Comparison of ENCODE assay signal across 2 cellular contexts in the genomic region with DNA sequence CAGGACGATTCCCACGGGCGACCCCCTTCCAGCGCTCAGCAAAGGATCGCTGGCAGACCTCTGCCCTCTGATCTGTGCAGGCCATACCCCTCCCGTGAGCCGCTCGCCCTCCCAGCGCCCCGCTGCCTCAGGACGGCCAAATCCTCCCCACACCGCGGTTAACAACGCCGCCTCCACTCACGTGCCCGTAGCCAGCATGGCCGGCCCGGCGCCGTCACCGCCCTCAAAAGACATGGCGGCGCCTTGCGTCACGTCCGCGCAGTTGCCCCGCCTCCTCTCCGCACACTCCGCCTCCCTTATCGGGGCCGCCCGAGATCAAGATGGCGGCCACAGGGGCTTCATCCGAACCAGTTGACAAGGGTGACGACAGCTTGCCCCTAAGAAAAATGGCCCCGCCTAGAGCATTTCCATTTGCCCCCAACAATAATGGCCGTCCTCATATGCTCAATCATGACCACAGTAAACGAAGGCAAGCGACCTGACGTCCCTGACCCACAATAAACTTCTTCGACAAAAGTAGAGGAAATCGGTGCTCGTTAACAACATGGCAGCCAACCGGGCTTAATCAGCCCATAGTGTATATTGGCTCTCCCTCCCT.
TF ChIP-seq lines count a peak whose summit lies in the region.

No MANE protein-coding gene starts in this region.

TF ChIP-seq in GM23338, 12 proteins besides CTCF, POLR2A, EP300 and RAD21:
- TF ChIP-seq, protein P1, sequence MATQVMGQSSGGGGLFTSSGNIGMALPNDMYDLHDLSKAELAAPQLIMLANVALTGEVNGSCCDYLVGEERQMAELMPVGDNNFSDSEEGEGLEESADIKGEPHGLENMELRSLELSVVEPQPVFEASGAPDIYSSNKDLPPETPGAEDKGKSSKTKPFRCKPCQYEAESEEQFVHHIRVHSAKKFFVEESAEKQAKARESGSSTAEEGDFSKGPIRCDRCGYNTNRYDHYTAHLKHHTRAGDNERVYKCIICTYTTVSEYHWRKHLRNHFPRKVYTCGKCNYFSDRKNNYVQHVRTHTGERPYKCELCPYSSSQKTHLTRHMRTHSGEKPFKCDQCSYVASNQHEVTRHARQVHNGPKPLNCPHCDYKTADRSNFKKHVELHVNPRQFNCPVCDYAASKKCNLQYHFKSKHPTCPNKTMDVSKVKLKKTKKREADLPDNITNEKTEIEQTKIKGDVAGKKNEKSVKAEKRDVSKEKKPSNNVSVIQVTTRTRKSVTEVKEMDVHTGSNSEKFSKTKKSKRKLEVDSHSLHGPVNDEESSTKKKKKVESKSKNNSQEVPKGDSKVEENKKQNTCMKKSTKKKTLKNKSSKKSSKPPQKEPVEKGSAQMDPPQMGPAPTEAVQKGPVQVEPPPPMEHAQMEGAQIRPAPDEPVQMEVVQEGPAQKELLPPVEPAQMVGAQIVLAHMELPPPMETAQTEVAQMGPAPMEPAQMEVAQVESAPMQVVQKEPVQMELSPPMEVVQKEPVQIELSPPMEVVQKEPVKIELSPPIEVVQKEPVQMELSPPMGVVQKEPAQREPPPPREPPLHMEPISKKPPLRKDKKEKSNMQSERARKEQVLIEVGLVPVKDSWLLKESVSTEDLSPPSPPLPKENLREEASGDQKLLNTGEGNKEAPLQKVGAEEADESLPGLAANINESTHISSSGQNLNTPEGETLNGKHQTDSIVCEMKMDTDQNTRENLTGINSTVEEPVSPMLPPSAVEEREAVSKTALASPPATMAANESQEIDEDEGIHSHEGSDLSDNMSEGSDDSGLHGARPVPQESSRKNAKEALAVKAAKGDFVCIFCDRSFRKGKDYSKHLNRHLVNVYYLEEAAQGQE (IDR thresholded peaks at IDR 0.05; ENCODE audit: unreplicated experiment): no peak
- no peak for TF ChIP-seq NANOG (IDR thresholded peaks at IDR 0.05; ENCODE audit: borderline replicate concordance)
- no peak for TF ChIP-seq EZH2 (IDR thresholded peaks at IDR 0.05; ENCODE audit: low read depth, unreplicated experiment)
- TF ChIP-seq ZNF114 (CRISPR knock-in tag; IDR thresholded peaks at IDR 0.05): no peak
- TF ChIP-seq, protein P2, sequence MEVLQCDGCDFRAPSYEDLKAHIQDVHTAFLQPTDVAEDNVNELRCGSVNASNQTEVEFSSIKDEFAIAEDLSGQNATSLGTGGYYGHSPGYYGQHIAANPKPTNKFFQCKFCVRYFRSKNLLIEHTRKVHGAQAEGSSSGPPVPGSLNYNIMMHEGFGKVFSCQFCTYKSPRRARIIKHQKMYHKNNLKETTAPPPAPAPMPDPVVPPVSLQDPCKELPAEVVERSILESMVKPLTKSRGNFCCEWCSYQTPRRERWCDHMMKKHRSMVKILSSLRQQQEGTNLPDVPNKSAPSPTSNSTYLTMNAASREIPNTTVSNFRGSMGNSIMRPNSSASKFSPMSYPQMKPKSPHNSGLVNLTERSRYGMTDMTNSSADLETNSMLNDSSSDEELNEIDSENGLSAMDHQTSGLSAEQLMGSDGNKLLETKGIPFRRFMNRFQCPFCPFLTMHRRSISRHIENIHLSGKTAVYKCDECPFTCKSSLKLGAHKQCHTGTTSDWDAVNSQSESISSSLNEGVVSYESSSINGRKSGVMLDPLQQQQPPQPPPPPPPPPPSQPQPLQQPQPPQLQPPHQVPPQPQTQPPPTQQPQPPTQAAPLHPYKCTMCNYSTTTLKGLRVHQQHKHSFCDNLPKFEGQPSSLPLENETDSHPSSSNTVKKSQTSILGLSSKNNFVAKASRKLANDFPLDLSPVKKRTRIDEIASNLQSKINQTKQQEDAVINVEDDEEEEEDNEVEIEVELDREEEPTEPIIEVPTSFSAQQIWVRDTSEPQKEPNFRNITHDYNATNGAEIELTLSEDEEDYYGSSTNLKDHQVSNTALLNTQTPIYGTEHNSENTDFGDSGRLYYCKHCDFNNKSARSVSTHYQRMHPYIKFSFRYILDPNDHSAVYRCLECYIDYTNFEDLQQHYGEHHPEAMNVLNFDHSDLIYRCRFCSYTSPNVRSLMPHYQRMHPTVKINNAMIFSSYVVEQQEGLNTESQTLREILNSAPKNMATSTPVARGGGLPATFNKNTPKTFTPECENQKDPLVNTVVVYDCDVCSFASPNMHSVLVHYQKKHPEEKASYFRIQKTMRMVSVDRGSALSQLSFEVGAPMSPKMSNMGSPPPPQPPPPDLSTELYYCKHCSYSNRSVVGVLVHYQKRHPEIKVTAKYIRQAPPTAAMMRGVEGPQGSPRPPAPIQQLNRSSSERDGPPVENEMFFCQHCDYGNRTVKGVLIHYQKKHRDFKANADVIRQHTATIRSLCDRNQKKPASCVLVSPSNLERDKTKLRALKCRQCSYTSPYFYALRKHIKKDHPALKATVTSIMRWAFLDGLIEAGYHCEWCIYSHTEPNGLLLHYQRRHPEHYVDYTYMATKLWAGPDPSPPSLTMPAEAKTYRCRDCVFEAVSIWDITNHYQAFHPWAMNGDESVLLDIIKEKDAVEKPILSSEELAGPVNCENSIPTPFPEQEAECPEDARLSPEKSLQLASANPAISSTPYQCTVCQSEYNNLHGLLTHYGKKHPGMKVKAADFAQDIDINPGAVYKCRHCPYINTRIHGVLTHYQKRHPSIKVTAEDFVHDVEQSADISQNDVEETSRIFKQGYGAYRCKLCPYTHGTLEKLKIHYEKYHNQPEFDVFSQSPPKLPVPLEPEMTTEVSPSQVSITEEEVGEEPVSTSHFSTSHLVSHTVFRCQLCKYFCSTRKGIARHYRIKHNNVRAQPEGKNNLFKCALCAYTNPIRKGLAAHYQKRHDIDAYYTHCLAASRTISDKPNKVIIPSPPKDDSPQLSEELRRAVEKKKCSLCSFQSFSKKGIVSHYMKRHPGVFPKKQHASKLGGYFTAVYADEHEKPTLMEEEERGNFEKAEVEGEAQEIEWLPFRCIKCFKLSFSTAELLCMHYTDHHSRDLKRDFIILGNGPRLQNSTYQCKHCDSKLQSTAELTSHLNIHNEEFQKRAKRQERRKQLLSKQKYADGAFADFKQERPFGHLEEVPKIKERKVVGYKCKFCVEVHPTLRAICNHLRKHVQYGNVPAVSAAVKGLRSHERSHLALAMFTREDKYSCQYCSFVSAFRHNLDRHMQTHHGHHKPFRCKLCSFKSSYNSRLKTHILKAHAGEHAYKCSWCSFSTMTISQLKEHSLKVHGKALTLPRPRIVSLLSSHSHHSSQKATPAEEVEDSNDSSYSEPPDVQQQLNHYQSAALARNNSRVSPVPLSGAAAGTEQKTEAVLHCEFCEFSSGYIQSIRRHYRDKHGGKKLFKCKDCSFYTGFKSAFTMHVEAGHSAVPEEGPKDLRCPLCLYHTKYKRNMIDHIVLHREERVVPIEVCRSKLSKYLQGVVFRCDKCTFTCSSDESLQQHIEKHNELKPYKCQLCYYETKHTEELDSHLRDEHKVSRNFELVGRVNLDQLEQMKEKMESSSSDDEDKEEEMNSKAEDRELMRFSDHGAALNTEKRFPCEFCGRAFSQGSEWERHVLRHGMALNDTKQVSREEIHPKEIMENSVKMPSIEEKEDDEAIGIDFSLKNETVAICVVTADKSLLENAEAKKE (CRISPR knock-in tag; IDR thresholded peaks at IDR 0.05): no peak
- TF ChIP-seq, protein P3, sequence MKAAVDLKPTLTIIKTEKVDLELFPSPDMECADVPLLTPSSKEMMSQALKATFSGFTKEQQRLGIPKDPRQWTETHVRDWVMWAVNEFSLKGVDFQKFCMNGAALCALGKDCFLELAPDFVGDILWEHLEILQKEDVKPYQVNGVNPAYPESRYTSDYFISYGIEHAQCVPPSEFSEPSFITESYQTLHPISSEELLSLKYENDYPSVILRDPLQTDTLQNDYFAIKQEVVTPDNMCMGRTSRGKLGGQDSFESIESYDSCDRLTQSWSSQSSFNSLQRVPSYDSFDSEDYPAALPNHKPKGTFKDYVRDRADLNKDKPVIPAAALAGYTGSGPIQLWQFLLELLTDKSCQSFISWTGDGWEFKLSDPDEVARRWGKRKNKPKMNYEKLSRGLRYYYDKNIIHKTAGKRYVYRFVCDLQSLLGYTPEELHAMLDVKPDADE (IDR thresholded peaks at IDR 0.05): peak; percentile 90
- 0 out of 2 replicates have a peak, but pooled peaks have one; percentile 24 for TF ChIP-seq POLR2AphosphoS5 (IDR thresholded peaks at IDR 0.05; ENCODE audit: low read depth)
- peak; percentile 95 for TF ChIP-seq CREB1 (CRISPR knock-in tag; IDR thresholded peaks at IDR 0.05; ENCODE audit: low read depth)

TF ChIP-seq in neural cell, 6 proteins besides CTCF, POLR2A, EP300 and RAD21:
- TF ChIP-seq, protein P1 (IDR thresholded peaks at IDR 0.05; ENCODE audit: borderline replicate concordance): peak; percentile 77
- TF ChIP-seq SMC3 (conservative IDR thresholded peaks at IDR 0.05; ENCODE audit: poor library complexity) (no peak), MXI1 (conservative IDR thresholded peaks at IDR 0.05; ENCODE audit: poor library complexity, severe bottlenecking) (peak; percentile 70), POLR2AphosphoS5 (IDR thresholded peaks at IDR 0.05) (peak; percentile 87), TAF1 (IDR thresholded peaks at IDR 0.05; ENCODE audit: low read depth) (peak; percentile 80)
